17 cellular contexts compared by ENCODE assay signal in genomic region chr11:69377029-69377952, GRCh38.
DNase-seq lines count a peak whose midpoint lies in the region; ATAC-seq and TF ChIP-seq lines count a peak whose summit lies in the region.
"Had no signal": no experiment of that assay in that cellular context is flagged by ENCODE, and none has a peak within 500 bp of the region (broad histone marks: within the 10 kb centered on the region; RNA-seq: fewer than 3 reads in every experiment).

No MANE protein-coding gene starts in this region.

- no peaks in the 10 kb centered on the region for H4K20me1 ChIP-seq in OCI-LY7 (ENCODE audit: insufficient read depth, low read length)

- H3K27me3 ChIP-seq in prostate gland (replicated peaks; ENCODE audit: insufficient read depth), result no peaks in the 10 kb centered on the region

- H3K4me2 ChIP-seq in OCI-LY7 (ENCODE audit: low read length), result no peak overlapping the region

- POLR2A ChIA-PET in OCI-LY7 (lab: Charles Lee), result no interaction called here

- H3K36me3 ChIP-seq in prostate gland, result no peaks in the 10 kb centered on the region
- no peaks in the 10 kb centered on the region for H3K36me3 ChIP-seq in OCI-LY7 (ENCODE audit: insufficient read depth, low read length)

- 0 out of 2 replicates have a peak, but pooled peaks have one; percentile 15 for TF ChIP-seq RAD21 in Ishikawa (IDR thresholded peaks at IDR 0.05; ENCODE audit: low read depth)

- peak overlapping the region; percentile 32 for H3K27ac ChIP-seq in epithelial cell of prostate
- H3K27ac ChIP-seq in prostate gland, result no peak overlapping the region
- no peak overlapping the region for H3K27ac ChIP-seq in OCI-LY7 (ENCODE audit: low read depth, low read length, poor library complexity, severe bottlenecking)
- H3K27ac ChIP-seq: 22Rv1 had no signal

- TF ChIP-seq CTCF in prostate gland (IDR thresholded peaks at IDR 0.05) (no peak), GM13976 (IDR thresholded peaks at IDR 0.05; ENCODE audit: borderline replicate concordance, control extremely low read depth, extremely low read depth, insufficient read depth, missing control alignments) (no peak), OCI-LY7 (conservative IDR thresholded peaks at IDR 0.05; ENCODE audit: low read length) (no peak)

- no peaks in the 10 kb centered on the region for H3K9me2 ChIP-seq in OCI-LY7 (ENCODE audit: insufficient read depth, low read length)

- no peaks in the 10 kb centered on the region for H3K4me1 ChIP-seq in prostate gland (replicated peaks)
- H3K4me1 ChIP-seq in OCI-LY7 (ENCODE audit: insufficient read depth, low read length, poor library complexity, severe bottlenecking), result peaks cover 5% of the 10 kb centered on the region

- H3K4me3 ChIP-seq in prostate gland (no peak overlapping the region), OCI-LY7 (ENCODE audit: low read depth, low read length, poor library complexity, severe bottlenecking) (no peak overlapping the region)

- H3K9me3 ChIP-seq in prostate gland (no peaks in the 10 kb centered on the region), OCI-LY7 (ENCODE audit: low read length) (no peaks in the 10 kb centered on the region)

- peak; percentile 21; the same call in 1 of the 2 replicates for TF ChIP-seq EP300 in Ishikawa (IDR thresholded peaks at IDR 0.05; ENCODE audit: borderline replicate concordance)

- intact Hi-C loops in prostate gland (cut with DNase I), result no loop called here
- intact Hi-C loops in OCI-LY7 (cut with micrococcal nuclease; ENCODE audit: unreplicated experiment), result no loop called here

- WGBS in prostate gland, result 50% methylated on average over 54 of the region's 54 CpGs

- DNase-seq in DMS 273 (lab: John Stamatoyannopoulos, UW; ENCODE audit: unreplicated experiment) (peak; percentile 47), DMS 273 treated with DMSO at 0.1 percent for 48 hours (lab: John Stamatoyannopoulos, UW) (no peak), epithelial cell of prostate (ENCODE audit: low read depth, low spot score) (peak; percentile 70), prostate gland (ENCODE audit: low spot score) (peak; percentile 23), GM13976 (ENCODE audit: low spot score) (no peak), OCI-LY7 (ENCODE audit: low spot score) (no peak)
- DNase-seq: activated CD8-positive, alpha-beta memory T cell treated with anti-CD3 and anti-CD28 coated beads, Interleukin-2, amount 10 ng/mL, durations not matched to agents 7 days and 5 days; activated naive CD8-positive, alpha-beta T cell treated with anti-CD3 and anti-CD28 coated beads for 36 hours; CD4-positive, CD25-positive, alpha-beta regulatory T cell; effector memory CD8-positive, alpha-beta T cell; HCEC 1CT; NCI-H1694; NCI-H510A; nucleus accumbens had no signal

- in situ Hi-C loops in GM13976 (cut with MboI; ENCODE audit: low sequenced_read_pairs, unreplicated experiment), result no loop called here

- TF ChIP-seq POLR2A in prostate gland (IDR thresholded peaks at IDR 0.05), result no peak

- H3K79me2 ChIP-seq in OCI-LY7 (ENCODE audit: insufficient read depth, low read depth, low read length), result no peaks in the 10 kb centered on the region

- BruUV-seq in OCI-LY7 (replicated peaks; lab: Mats Ljungman, UMichigan), result no TSS peak

- ATAC-seq in SK-N-SH treated with all-trans-retinoic acid at 6 μM for 48 hours, result no peak
- ATAC-seq: activated CD8-positive, alpha-beta memory T cell treated with anti-CD3 and anti-CD28 coated beads, Interleukin-2, amount 10 ng/mL, durations not matched to agents 7 days and 5 days; effector memory CD8-positive, alpha-beta T cell had no signal

- no peak overlapping the region for H2AFZ ChIP-seq in OCI-LY7 (ENCODE audit: low read length)

- CTCF ChIA-PET in OCI-LY7 (lab: Charles Lee; ENCODE audit: unreplicated experiment), result no interaction called here

TF ChIP-seq in Ishikawa, 13 proteins besides CTCF, POLR2A, EP300 and RAD21 (continues in another document):
- TF ChIP-seq TEAD4 (IDR thresholded peaks at IDR 0.05), result peak; percentile 52
- no peak for TF ChIP-seq NFIC (IDR thresholded peaks at IDR 0.05)
- no peak for TF ChIP-seq REST (IDR thresholded peaks at IDR 0.05; ENCODE audit: low read depth)
- TF ChIP-seq, protein P1, sequence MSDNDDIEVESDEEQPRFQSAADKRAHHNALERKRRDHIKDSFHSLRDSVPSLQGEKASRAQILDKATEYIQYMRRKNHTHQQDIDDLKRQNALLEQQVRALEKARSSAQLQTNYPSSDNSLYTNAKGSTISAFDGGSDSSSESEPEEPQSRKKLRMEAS (IDR thresholded peaks at IDR 0.05), result peak; percentile 68
- TF ChIP-seq FOXM1 (IDR thresholded peaks at IDR 0.05; ENCODE audit: borderline replicate concordance, low read depth), result no peak
- no peak for TF ChIP-seq YY1 (IDR thresholded peaks at IDR 0.05; ENCODE audit: low read depth)
- peak; percentile 79 for TF ChIP-seq EGR1 (IDR thresholded peaks at IDR 0.05)
- TF ChIP-seq, protein P2, sequence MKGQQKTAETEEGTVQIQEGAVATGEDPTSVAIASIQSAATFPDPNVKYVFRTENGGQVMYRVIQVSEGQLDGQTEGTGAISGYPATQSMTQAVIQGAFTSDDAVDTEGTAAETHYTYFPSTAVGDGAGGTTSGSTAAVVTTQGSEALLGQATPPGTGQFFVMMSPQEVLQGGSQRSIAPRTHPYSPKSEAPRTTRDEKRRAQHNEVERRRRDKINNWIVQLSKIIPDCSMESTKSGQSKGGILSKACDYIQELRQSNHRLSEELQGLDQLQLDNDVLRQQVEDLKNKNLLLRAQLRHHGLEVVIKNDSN (IDR thresholded peaks at IDR 0.05), result no peak

TF ChIP-seq in SK-N-SH treated with all-trans-retinoic acid at 6 μM for 48 hours, 23 proteins besides CTCF, POLR2A, EP300 and RAD21:
- TF ChIP-seq RARB (CRISPR knock-in tag; IDR thresholded peaks at IDR 0.05) (no peak), ZC3H10 (CRISPR knock-in tag; IDR thresholded peaks at IDR 0.05) (no peak), ZNF70 (CRISPR knock-in tag; IDR thresholded peaks at IDR 0.05) (no peak), CSRNP3 (CRISPR knock-in tag; IDR thresholded peaks at IDR 0.05) (no peak), ISL1 (CRISPR knock-in tag; IDR thresholded peaks at IDR 0.05) (no peak)
- TF ChIP-seq, protein P3, sequence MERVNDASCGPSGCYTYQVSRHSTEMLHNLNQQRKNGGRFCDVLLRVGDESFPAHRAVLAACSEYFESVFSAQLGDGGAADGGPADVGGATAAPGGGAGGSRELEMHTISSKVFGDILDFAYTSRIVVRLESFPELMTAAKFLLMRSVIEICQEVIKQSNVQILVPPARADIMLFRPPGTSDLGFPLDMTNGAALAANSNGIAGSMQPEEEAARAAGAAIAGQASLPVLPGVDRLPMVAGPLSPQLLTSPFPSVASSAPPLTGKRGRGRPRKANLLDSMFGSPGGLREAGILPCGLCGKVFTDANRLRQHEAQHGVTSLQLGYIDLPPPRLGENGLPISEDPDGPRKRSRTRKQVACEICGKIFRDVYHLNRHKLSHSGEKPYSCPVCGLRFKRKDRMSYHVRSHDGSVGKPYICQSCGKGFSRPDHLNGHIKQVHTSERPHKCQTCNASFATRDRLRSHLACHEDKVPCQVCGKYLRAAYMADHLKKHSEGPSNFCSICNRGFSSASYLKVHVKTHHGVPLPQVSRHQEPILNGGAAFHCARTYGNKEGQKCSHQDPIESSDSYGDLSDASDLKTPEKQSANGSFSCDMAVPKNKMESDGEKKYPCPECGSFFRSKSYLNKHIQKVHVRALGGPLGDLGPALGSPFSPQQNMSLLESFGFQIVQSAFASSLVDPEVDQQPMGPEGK (CRISPR knock-in tag; IDR thresholded peaks at IDR 0.05; ENCODE audit: borderline replicate concordance), result no peak

Comparison
In these comparisons a context has a peak if more than half of its experiments do, and no peak if none do; other contexts are left out.
1. DNase-seq: peak in DMS 273 (single experiment), epithelial cell of prostate (single experiment) and prostate gland (single experiment); none in DMS 273 treated with DMSO at 0.1 percent for 48 hours (single experiment), GM13976 (single experiment) and OCI-LY7 (single experiment).